In genomic region chr3:73257186-73257585, GRCh38 we compare ENCODE assay signal across 27 cellular contexts.
"Had no signal": no experiment of that assay in that cellular context is flagged by ENCODE, and none has a peak within 500 bp of the region (broad histone marks: within the 10 kb centered on the region; RNA-seq: fewer than 3 reads in every experiment).

No MANE protein-coding gene starts in this region.

- H2AFZ ChIP-seq: parathyroid adenoma had no signal

- H3K36me3 Mint-ChIP-seq: natural killer cell; stimulated activated memory B cell treated with anti-CD40 and anti-IgM and Interleukin-4, amounts not matched to agents 10 μg/mL and 1 μg/mL and 100 μg/mL, for 72 hours; type B pancreatic cell had no signal

- H3K79me2 ChIP-seq: parathyroid adenoma had no signal

- DNase-seq: hippocampal formation; kidney glomerular epithelial cell; left cardiac atrium; left lung; lower lobe of right lung; mammary epithelial cell; mesenchymal stem cell; naive B cell; natural killer cell; occipital lobe; right lobe of liver; stimulated activated CD4-positive, alpha-beta T cell treated with anti-CD3 and anti-CD28 coated beads, Interleukin-1b, Interleukin-23, amount 100 ng/mL, for 48 hours; stimulated activated CD4-positive, alpha-beta T cell treated with anti-CD3 and anti-CD28 coated beads, Interleukin-2, amount 100 ng/mL, for 48 hours; stimulated activated CD4-positive, alpha-beta T cell treated with anti-CD3 and anti-CD28 coated beads, Interleukin-4, amount 100 ng/mL, for 4 hours; stimulated activated CD8-positive, alpha-beta memory T cell treated with anti-CD3 and anti-CD28 coated beads, Interleukin-4, amount 100 ng/mL, for 48 hours; stimulated activated naive CD4-positive, alpha-beta T cell treated with Interleukin-2 at 50 U/mL for 16 hours; stimulated activated naive CD8-positive, alpha-beta T cell treated with anti-CD3 and anti-CD28 coated beads, Interleukin-15, amount 100 ng/mL, for 72 hours; substantia nigra; uterus had no signal

- H3K9me3 ChIP-seq: left lung, lower lobe of right lung, neutrophil, right atrium auricular region, right lobe of liver, tibial nerve, uterus had no signal

- H3K4me3 ChIP-seq: left lung, lower lobe of right lung, right atrium auricular region, right lobe of liver, smooth muscle cell, tibial nerve, uterus had no signal

- H3K4me1 ChIP-seq: left lung, lower lobe of right lung, parathyroid adenoma, right atrium auricular region, right lobe of liver, tibial nerve, uterus had no signal

- H3K9ac ChIP-seq: parathyroid adenoma had no signal

- H3K27ac Mint-ChIP-seq: natural killer cell; progenitor cell of endocrine pancreas; stimulated activated memory B cell treated with anti-CD40 and anti-IgM and Interleukin-4, amounts not matched to agents 10 μg/mL and 1 μg/mL and 100 μg/mL, for 72 hours; type B pancreatic cell had no signal

- H3K4me1 Mint-ChIP-seq: naive B cell; natural killer cell; stimulated activated memory B cell treated with anti-CD40 and anti-IgM and Interleukin-4, amounts not matched to agents 10 μg/mL and 1 μg/mL and 100 μg/mL, for 72 hours; stimulated activated naive CD8-positive, alpha-beta T cell treated with anti-CD3 and anti-CD28 coated beads, Interleukin-15, amount 100 ng/mL, for 72 hours had no signal

- H3K27me3 ChIP-seq: right atrium auricular region, right lobe of liver, tibial nerve, uterus had no signal

- H3K27ac ChIP-seq: left lung, lower lobe of right lung, neutrophil, parathyroid adenoma, right atrium auricular region, right lobe of liver, tibial nerve, uterus had no signal

- ATAC-seq: left cardiac atrium; left lung; lower lobe of right lung; natural killer cell; right lobe of liver; stimulated activated memory B cell treated with anti-CD40 and anti-IgM and Interleukin-4, amounts not matched to agents 10 μg/mL and 1 μg/mL and 100 μg/mL, for 72 hours; stimulated activated naive CD8-positive, alpha-beta T cell treated with anti-CD3 and anti-CD28 coated beads, Interleukin-15, amount 100 ng/mL, for 72 hours had no signal

- H3K4me2 ChIP-seq: smooth muscle cell had no signal

- H3K4me3 Mint-ChIP-seq: naive B cell; natural killer cell; stimulated activated memory B cell treated with anti-CD40 and anti-IgM and Interleukin-4, amounts not matched to agents 10 μg/mL and 1 μg/mL and 100 μg/mL, for 72 hours; stimulated activated naive CD8-positive, alpha-beta T cell treated with anti-CD3 and anti-CD28 coated beads, Interleukin-15, amount 100 ng/mL, for 72 hours; type B pancreatic cell had no signal

- H3K36me3 ChIP-seq: left lung, lower lobe of right lung, neutrophil, right atrium auricular region, right lobe of liver, tibial nerve, uterus had no signal

- H3K9me3 Mint-ChIP-seq: stimulated activated memory B cell treated with anti-CD40 and anti-IgM and Interleukin-4, amounts not matched to agents 10 μg/mL and 1 μg/mL and 100 μg/mL, for 72 hours; stimulated activated naive CD8-positive, alpha-beta T cell treated with anti-CD3 and anti-CD28 coated beads, Interleukin-15, amount 100 ng/mL, for 72 hours; type B pancreatic cell had no signal
